ENCODE assay signal across 12 cellular contexts in genomic region chr1:89815611-89816010, GRCh38. TPM values are rescaled to one million over a fixed set of nuclear protein-coding genes. Genes with fewer than 3 reads are reported as not detected.
DNase-seq lines count a peak whose midpoint lies in the region; ATAC-seq and TF ChIP-seq lines count a peak whose summit lies in the region.
"Had no signal": no experiment of that assay in that cellular context is flagged by ENCODE, and none has a peak within 500 bp of the region (broad histone marks: within the 10 kb centered on the region; RNA-seq: fewer than 3 reads in every experiment).

No MANE protein-coding gene starts in this region.

- no peak overlapping the region for H3K9ac ChIP-seq in neuronal stem cell (ENCODE audit: low read depth, low read length, poor library complexity)

- H3K4me3 ChIP-seq in gastroesophageal sphincter (no peak overlapping the region), neuronal stem cell (ENCODE audit: low read length in 2 of 2) (no peak overlapping the region)
- H3K4me3 ChIP-seq: pancreas had no signal

- H2AFZ ChIP-seq in neuronal stem cell (ENCODE audit: low read length): no peak overlapping the region

- H2AK5ac ChIP-seq in neuronal stem cell (ENCODE audit: low read depth, low read length): no peak overlapping the region

- H3K36me3 ChIP-seq in gastroesophageal sphincter (no peaks in the 10 kb centered on the region), neuronal stem cell (replicated peaks in 1 of 2; ENCODE audit: control insufficient read depth in 2 of 2, insufficient read depth in 2 of 2, low read length in 2 of 2) (no peaks in the 10 kb centered on the region)
- H3K36me3 ChIP-seq: pancreas had no signal

- TF ChIP-seq CTCF in gastroesophageal sphincter (IDR thresholded peaks at IDR 0.05): no peak

- H4K91ac ChIP-seq in neuronal stem cell (ENCODE audit: low read depth, low read length, poor library complexity): no peak overlapping the region

- H3K18ac ChIP-seq in neuronal stem cell (ENCODE audit: low read length): no peak overlapping the region

- no peak overlapping the region for H4K8ac ChIP-seq in neuronal stem cell (ENCODE audit: low read depth, low read length)

- H3K9me3 ChIP-seq in gastroesophageal sphincter (no peaks in the 10 kb centered on the region), neuronal stem cell (replicated peaks in 1 of 2; ENCODE audit: control insufficient read depth in 2 of 2, insufficient read depth in 1 of 2, low read depth in 1 of 2, low read length in 2 of 2) (no peaks in the 10 kb centered on the region)
- H3K9me3 ChIP-seq: pancreas had no signal

- no peak overlapping the region for H2BK5ac ChIP-seq in neuronal stem cell (ENCODE audit: low read length)

- H2BK15ac ChIP-seq in neuronal stem cell (ENCODE audit: low read length): no peak overlapping the region

- 91% methylated on average over 5 of the region's 5 CpGs for WGBS in gastroesophageal sphincter (ENCODE audit: low coverage in 1 of 2), 2 donors
- WGBS in neuronal stem cell (ENCODE audit: extremely low coverage in 2 of 2, insufficient read length in 2 of 2, insufficient replicate concordance in 1 of 2), 2 donors: no CpG with 5 or more reads among the region's 5 CpGs

- no peak overlapping the region for H3K4ac ChIP-seq in neuronal stem cell (ENCODE audit: low read length)

- no peak overlapping the region for H2BK12ac ChIP-seq in neuronal stem cell (ENCODE audit: low read length)

- no peak overlapping the region for H3K23ac ChIP-seq in neuronal stem cell (ENCODE audit: low read depth, low read length, poor library complexity)

- peak; percentile 54 for ATAC-seq in GM18498 (IDR thresholded peaks at IDR 0.05; ENCODE audit: unreplicated experiment)
- ATAC-seq in GM21529 (IDR thresholded peaks at IDR 0.05; ENCODE audit: unreplicated experiment): peak; percentile 61
- ATAC-seq in HG03469 (IDR thresholded peaks at IDR 0.05; ENCODE audit: unreplicated experiment): peak; percentile 60
- ATAC-seq in gastroesophageal sphincter: peak; percentile 31
- no peak for ATAC-seq in GM19328 (IDR thresholded peaks at IDR 0.05; ENCODE audit: unreplicated experiment)
- ATAC-seq: esophagus mucosa had no signal

- TF ChIP-seq POLR2A in gastroesophageal sphincter (IDR thresholded peaks at IDR 0.05): no peak

- H3K27me3 ChIP-seq in gastroesophageal sphincter (no peaks in the 10 kb centered on the region), neuronal stem cell (ENCODE audit: control insufficient read depth in 3 of 3, insufficient read depth in 3 of 3, low read depth in 1 of 3, low read length in 3 of 3) (no peaks in the 10 kb centered on the region)
- H3K27me3 ChIP-seq: pancreas had no signal

- no peak overlapping the region for H3K4me2 ChIP-seq in neuronal stem cell (ENCODE audit: insufficient read depth, low read length, poor library complexity, severe bottlenecking)

- H3K79me1 ChIP-seq in neuronal stem cell (ENCODE audit: low read depth, low read length): no peaks in the 10 kb centered on the region

- DNase-seq in C1 segment of cervical spinal cord (lab: John Stamatoyannopoulos, UW): no peak
- DNase-seq in neuronal stem cell (ENCODE audit: low spot score): no peak
- DNase-seq in AG08395 (ENCODE audit: low spot score): no peak
- DNase-seq: activated T-cell treated with anti-CD3 and anti-CD28 coated beads, Interleukin-2, amount 50 U/mL, for 24 hours; pancreas; T1000 had no signal

- no peak overlapping the region for H3K14ac ChIP-seq in neuronal stem cell (ENCODE audit: low read length)

- no peak overlapping the region for H3K27ac ChIP-seq in gastroesophageal sphincter
- H3K27ac ChIP-seq in neuronal stem cell (replicated peaks; ENCODE audit: low read length): no peak overlapping the region
- H3K27ac ChIP-seq: pancreas had no signal

- no peak overlapping the region for H2BK120ac ChIP-seq in neuronal stem cell (ENCODE audit: low read depth, low read length)

- no peak for TF ChIP-seq EP300 in gastroesophageal sphincter (IDR thresholded peaks at IDR 0.05)

- peaks cover 0 to 6% (median 0%) of the 10 kb centered on the region in 3 donors for H3K4me1 ChIP-seq in gastroesophageal sphincter
- H3K4me1 ChIP-seq in neuronal stem cell (ENCODE audit: control insufficient read depth in 2 of 2, insufficient read depth in 1 of 2, low read depth in 1 of 2, low read length in 2 of 2): peaks cover 0 to 5% of the 10 kb centered on the region in 2 donors
- H3K4me1 ChIP-seq: pancreas had no signal

RNA-seq across cellular contexts. Expression of gene LRRC8D, which starts 5.2 kb away (rescaled TPM):
- total RNA-seq in gastroesophageal sphincter: 1 to 10 TPM; 4.7 to 8.5 (median 6.5) TPM
- 26.2 TPM for polyA plus RNA-seq in neuronal stem cell (2013, experiment 1 of 2)
- polyA plus RNA-seq in neuronal stem cell (2013, experiment 2 of 2): 27.3 TPM
